ENCODE assay signal across 1 cellular context in the genomic region with DNA sequence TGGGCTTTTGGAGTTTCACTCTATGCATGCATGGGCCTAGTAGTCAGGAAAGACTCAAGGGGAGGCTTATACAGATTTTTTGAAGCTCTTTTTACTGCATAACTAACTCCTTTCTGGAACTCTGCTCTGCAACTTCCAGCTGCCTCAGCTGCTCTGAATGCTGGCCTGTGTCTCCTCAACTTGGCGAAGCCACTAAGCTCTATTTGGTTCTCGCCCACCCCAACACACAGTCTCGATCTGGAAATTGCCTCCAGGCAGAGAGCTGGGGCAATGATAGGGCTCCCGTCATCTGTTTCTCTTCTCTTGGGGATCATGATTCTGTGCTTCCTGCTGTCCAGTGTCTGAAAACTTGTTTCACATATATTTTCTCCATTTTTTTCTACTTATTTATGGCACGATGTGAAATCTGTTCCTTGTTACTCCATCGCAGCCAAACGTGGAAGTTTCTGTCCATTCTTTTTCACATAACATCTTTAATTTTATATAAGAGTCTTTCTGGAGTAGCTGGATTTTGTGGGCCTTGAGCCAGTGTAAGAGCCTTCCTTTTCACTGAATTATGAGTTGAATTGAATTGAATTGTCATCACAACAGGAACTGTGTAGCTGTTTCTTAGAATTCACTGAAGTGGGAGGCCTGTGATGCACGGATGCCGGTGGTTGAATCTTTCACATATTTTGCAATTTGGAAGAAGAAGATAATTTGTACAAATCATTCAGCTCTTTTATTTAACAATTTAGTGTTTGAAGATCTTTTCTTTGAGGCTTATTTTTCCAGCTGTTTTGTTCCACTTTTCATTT.
TF ChIP-seq lines count a peak whose summit lies in the region.

No MANE protein-coding gene starts in this region.

TF ChIP-seq in HEK293T, 16 proteins besides CTCF, POLR2A, EP300 and RAD21:
- TF ChIP-seq FOXK2 (IDR thresholded peaks at IDR 0.05) = no peak
- no peak for TF ChIP-seq ARNT (IDR thresholded peaks at IDR 0.05)
- no peak for TF ChIP-seq L3MBTL2 (conservative IDR thresholded peaks at IDR 0.05)
- no peak for TF ChIP-seq LEF1 (IDR thresholded peaks at IDR 0.05; ENCODE audit: borderline replicate concordance)
- no peak for TF ChIP-seq NFRKB (IDR thresholded peaks at IDR 0.05)
- no peak for TF ChIP-seq HDGF (IDR thresholded peaks at IDR 0.05; ENCODE audit: borderline replicate concordance)
- no peak for TF ChIP-seq SUZ12 (IDR thresholded peaks at IDR 0.05)
- TF ChIP-seq ZNF384 (IDR thresholded peaks at IDR 0.05) = no peak
- no peak for TF ChIP-seq TARDBP (IDR thresholded peaks at IDR 0.05)
- TF ChIP-seq CTBP1 (IDR thresholded peaks at IDR 0.05; ENCODE audit: borderline replicate concordance) = no peak
- TF ChIP-seq PKNOX1 (IDR thresholded peaks at IDR 0.05) = no peak
- TF ChIP-seq ELF4 (IDR thresholded peaks at IDR 0.05) = no peak
